Comparison of ENCODE assay signal across 9 cellular contexts in the genomic region with DNA sequence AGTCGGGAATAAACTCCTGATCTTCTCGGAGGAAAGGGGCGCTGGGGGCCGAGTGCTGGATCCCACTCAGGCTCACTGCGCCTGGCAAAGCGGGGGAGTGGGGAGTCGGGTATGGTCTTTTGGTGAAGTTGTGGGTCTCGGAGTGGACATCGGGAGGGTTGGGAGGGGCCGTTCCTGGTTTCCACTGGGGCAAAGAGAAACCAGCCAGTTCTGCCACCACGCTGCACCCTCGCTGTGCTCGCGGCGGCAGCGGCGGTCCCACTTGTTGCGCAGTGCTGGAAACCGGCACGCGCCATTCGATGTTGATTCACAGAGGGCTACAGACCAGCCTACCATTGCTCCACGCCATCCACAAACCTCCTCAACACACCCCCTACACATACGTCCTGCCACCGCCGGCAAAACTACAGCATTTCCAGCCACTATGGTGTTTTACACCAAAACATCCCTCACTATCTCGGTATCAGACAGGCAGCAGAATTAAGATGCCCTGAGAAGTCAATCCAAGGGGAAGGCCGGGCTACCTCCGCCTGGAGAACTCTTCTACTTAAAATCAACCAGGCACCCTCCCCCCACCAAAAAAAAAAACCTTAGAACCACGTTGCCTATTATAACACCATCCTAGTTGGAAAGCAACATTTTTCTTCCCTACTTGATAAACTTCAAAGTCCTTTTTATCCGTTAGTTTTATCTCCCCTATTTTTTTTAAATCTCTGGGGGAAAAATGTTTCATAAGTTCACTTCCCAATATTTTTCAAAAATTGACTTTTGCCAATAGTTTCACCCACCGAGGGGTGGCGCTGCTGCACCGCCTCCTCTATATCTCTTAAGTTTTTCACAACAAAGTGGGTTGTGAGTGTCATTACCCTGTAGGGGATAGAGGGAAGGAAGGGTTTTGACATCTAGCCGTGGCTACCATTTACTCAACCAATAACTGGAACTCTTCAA. TPM values are rescaled to one million over a fixed set of nuclear protein-coding genes. Genes with fewer than 3 reads are reported as not detected.
DNase-seq lines count a peak whose midpoint lies in the region; ATAC-seq and TF ChIP-seq lines count a peak whose summit lies in the region.
"Had no signal": no experiment of that assay in that cellular context is flagged by ENCODE, and none has a peak within 500 bp of the region (broad histone marks: within the 10 kb centered on the region; RNA-seq: fewer than 3 reads in every experiment).

No MANE protein-coding gene starts in this region.

- H3K4me3 Mint-ChIP-seq in CD8-positive, alpha-beta T cell: peak overlapping the region; percentile 94
- H3K4me3 Mint-ChIP-seq in IgD-negative memory B cell: peak overlapping the region; percentile 85 to 96 (median 93)

- H3K4me1 Mint-ChIP-seq in CD8-positive, alpha-beta T cell (ENCODE audit: low read depth): peaks cover 63% of the 10 kb centered on the region
- H3K4me1 Mint-ChIP-seq in IgD-negative memory B cell: peaks cover 34 to 65% (median 51%) of the 10 kb centered on the region in 3 donors

- DNase-seq in CD8-positive, alpha-beta T cell: peak; percentile 48 to 82 (median 75)
- DNase-seq in RWPE1 (ENCODE audit: low spot score) (peak; percentile 46), foreskin fibroblast (peak; percentile 70 to 89), thyroid gland (peak; percentile 68 to 81), iPS-NIHi7 (ENCODE audit: extremely low spot score) (no peak)
- peak; percentile 20 to 69 (median 48) for DNase-seq in activated naive CD4-positive, alpha-beta T cell (lab: John Stamatoyannopoulos, UW)

- peaks cover 15% of the 10 kb centered on the region for H3K4me1 ChIP-seq in CD8-positive, alpha-beta T cell (ENCODE audit: insufficient read depth, low read length)
- peaks cover 30% of the 10 kb centered on the region for H3K4me1 ChIP-seq in neuron (ENCODE audit: insufficient read depth, low read length)
- H3K4me1 ChIP-seq in thyroid gland: peaks cover 29% of the 10 kb centered on the region in 2 donors
- H3K4me1 ChIP-seq: SJCRH30 had no signal

- WGBS in thyroid gland, 2 donors: 1 to 2% methylated on average over 23 to 33 of the region's 35 CpGs

- peak overlapping the region; percentile 98 for H3K27ac ChIP-seq in CD8-positive, alpha-beta T cell (ENCODE audit: low read depth, low read length)
- H3K27ac ChIP-seq in RWPE1 (peak overlapping the region; percentile 97), thyroid gland (peak overlapping the region; percentile 97 to 100 (median 100))
- H3K27ac ChIP-seq: SJCRH30 had no signal

- peak overlapping the region; percentile 94 for H3K4me3 ChIP-seq in CD8-positive, alpha-beta T cell (ENCODE audit: low read depth, low read length)
- H3K4me3 ChIP-seq in foreskin fibroblast (ENCODE audit: low read depth in 1 of 2, low read length in 2 of 2): peak overlapping the region; percentile 83 to 86
- H3K4me3 ChIP-seq in neuron (ENCODE audit: low read length): peak overlapping the region; percentile 63
- peak overlapping the region in 2 of 3 donors; percentile 51 to 52 for H3K4me3 ChIP-seq in thyroid gland (replicated peaks in 1 of 3)
- H3K4me3 ChIP-seq: SJCRH30 had no signal

- no peaks in the 10 kb centered on the region for H3K9me3 ChIP-seq in CD8-positive, alpha-beta T cell (ENCODE audit: low read length)
- H3K9me3 ChIP-seq in neuron (ENCODE audit: low read length) (no peaks in the 10 kb centered on the region), thyroid gland (no peaks in the 10 kb centered on the region)
- H3K9me3 ChIP-seq: SJCRH30 had no signal

- H3K27me3 Mint-ChIP-seq in CD8-positive, alpha-beta T cell (ENCODE audit: low read depth): no peaks in the 10 kb centered on the region
- H3K27me3 Mint-ChIP-seq in IgD-negative memory B cell: peaks cover 10% of the 10 kb centered on the region

- ATAC-seq in CD8-positive, alpha-beta T cell: peak; percentile 29

- POLR2A ChIA-PET in CD8-positive, alpha-beta T cell (lab: Charles Lee): interaction anchor here (0.6 to 4.4 kb wide), 8 partner anchors 196 to 1397 kb away, joined by 3 to 30 read pairs (median 3); no protein-coding TSS in a partner anchor
- POLR2A ChIA-PET in RWPE1 (lab: Yijun Ruan, JAX; ENCODE audit: low non-redundant PET): no interaction called here

- H3K36me3 ChIP-seq in CD8-positive, alpha-beta T cell (ENCODE audit: insufficient read depth, low read length): no peaks in the 10 kb centered on the region
- H3K36me3 ChIP-seq in neuron (ENCODE audit: insufficient read depth, low read length) (no peaks in the 10 kb centered on the region), thyroid gland (no peaks in the 10 kb centered on the region)
- H3K36me3 ChIP-seq: SJCRH30 had no signal

- H3K9me3 Mint-ChIP-seq in CD8-positive, alpha-beta T cell: no peaks in the 10 kb centered on the region
- no peaks in the 10 kb centered on the region for H3K9me3 Mint-ChIP-seq in IgD-negative memory B cell

- TF ChIP-seq CTCF in CD8-positive, alpha-beta T cell (IDR thresholded peaks at IDR 0.05): peak; percentile 99
- TF ChIP-seq CTCF in RWPE1 (conservative IDR thresholded peaks at IDR 0.05; ENCODE audit: low read depth) (peak; percentile 90), foreskin fibroblast (IDR thresholded peaks at IDR 0.05; ENCODE audit: low read depth, low read length) (peak; percentile 84), thyroid gland (IDR thresholded peaks at IDR 0.05) (peak; percentile 62 to 96 (median 84))

- H3K27me3 ChIP-seq in CD8-positive, alpha-beta T cell (ENCODE audit: insufficient read depth, low read length): no peaks in the 10 kb centered on the region
- H3K27me3 ChIP-seq in neuron (ENCODE audit: insufficient read depth, low read length) (no peaks in the 10 kb centered on the region), thyroid gland (no peaks in the 10 kb centered on the region)
- H3K27me3 ChIP-seq: SJCRH30 had no signal

- peak in 1 of 2 donors; percentile 63 for TF ChIP-seq POLR2A in thyroid gland (IDR thresholded peaks at IDR 0.05)

- CTCF ChIA-PET in CD8-positive, alpha-beta T cell (lab: Charles Lee): interaction anchor here (0.7 to 10.2 kb wide), 91 partner anchors 8 to 1539 kb away, joined by 3 to 425 read pairs (median 5); partner anchors contain the start of gene LPP
- CTCF ChIA-PET in RWPE1 (lab: Yijun Ruan, JAX): interaction anchor here (0.6 to 3.9 kb wide), 34 partner anchors 8 to 1481 kb away, joined by 3 to 87 read pairs (median 4); no protein-coding TSS in a partner anchor

- no peak overlapping the region for H2AFZ ChIP-seq in neuron (ENCODE audit: low read depth, low read length)

- intact Hi-C loops in CD8-positive, alpha-beta T cell (cut with DNase I, micrococcal nuclease): loop anchor here (1.0 to 10.0 kb wide), 16 partner anchors 236 to 1583 kb away; no protein-coding TSS in a partner anchor
- intact Hi-C loops in thyroid gland (cut with DNase I): loop anchor here (5.0 to 10.0 kb wide), 2 partner anchors 883 to 1216 kb away; no protein-coding TSS in a partner anchor

- peaks cover 24% of the 10 kb centered on the region for H3K36me3 Mint-ChIP-seq in CD8-positive, alpha-beta T cell
- no peaks in the 10 kb centered on the region for H3K36me3 Mint-ChIP-seq in IgD-negative memory B cell

- H3K27ac Mint-ChIP-seq in CD8-positive, alpha-beta T cell: peak overlapping the region; percentile 100
- H3K27ac Mint-ChIP-seq in IgD-negative memory B cell: peak overlapping the region; percentile 83 to 91 (median 90)

RNA-seq across cellular contexts. Expression of gene BCL6, which starts 3.6 kb away (rescaled TPM):
- total RNA-seq in CD8-positive, alpha-beta T cell: 10 to 100 TPM; 89.2 to 93.1 TPM
- 3.1 TPM for polyA plus RNA-seq in IgD-negative memory B cell
- total RNA-seq in thyroid gland: 100 to 1,000 TPM in 1 of 4 donors, 10 to 100 TPM in 3; 40.3 to 109 (median 67.2) TPM

RNA-seq across cellular contexts. Expression of gene RTP2, which starts 39.3 kb away (rescaled TPM):
- not detected for total RNA-seq in CD8-positive, alpha-beta T cell
- polyA plus RNA-seq in IgD-negative memory B cell: not detected
- total RNA-seq in thyroid gland: not detected
- total RNA-seq: SJCRH30 had no signal
